11 cellular contexts compared by ENCODE assay signal in genomic region chr3:68336042-68336441, GRCh38.
"Had no signal": no experiment of that assay in that cellular context is flagged by ENCODE, and none has a peak within 500 bp of the region (broad histone marks: within the 10 kb centered on the region; RNA-seq: fewer than 3 reads in every experiment).

No MANE protein-coding gene starts in this region.

- H3K9me3 ChIP-seq: HAP-1 had no signal

- ATAC-seq: GM23338, HCT116 had no signal

- DNase-seq: GM23248, GOT3, H7, H9, HCEC 1CT, HFFc6 had no signal

- FAIRE-seq: H1, H54 had no signal

- H3K4me1 ChIP-seq: HAP-1 had no signal

- H3K4me2 ChIP-seq: GM23338 had no signal

- H2AFZ ChIP-seq: GM23248, GM23338 had no signal

- H3K36me3 ChIP-seq: HAP-1 had no signal

- H3K27ac ChIP-seq: GM23248 had no signal

- H3K9ac ChIP-seq: GM23248 had no signal

- H3K4me3 ChIP-seq: GM23248, GM23338, HAP-1 had no signal
